Comparison of ENCODE assay signal across 8 cellular contexts in the genomic region with DNA sequence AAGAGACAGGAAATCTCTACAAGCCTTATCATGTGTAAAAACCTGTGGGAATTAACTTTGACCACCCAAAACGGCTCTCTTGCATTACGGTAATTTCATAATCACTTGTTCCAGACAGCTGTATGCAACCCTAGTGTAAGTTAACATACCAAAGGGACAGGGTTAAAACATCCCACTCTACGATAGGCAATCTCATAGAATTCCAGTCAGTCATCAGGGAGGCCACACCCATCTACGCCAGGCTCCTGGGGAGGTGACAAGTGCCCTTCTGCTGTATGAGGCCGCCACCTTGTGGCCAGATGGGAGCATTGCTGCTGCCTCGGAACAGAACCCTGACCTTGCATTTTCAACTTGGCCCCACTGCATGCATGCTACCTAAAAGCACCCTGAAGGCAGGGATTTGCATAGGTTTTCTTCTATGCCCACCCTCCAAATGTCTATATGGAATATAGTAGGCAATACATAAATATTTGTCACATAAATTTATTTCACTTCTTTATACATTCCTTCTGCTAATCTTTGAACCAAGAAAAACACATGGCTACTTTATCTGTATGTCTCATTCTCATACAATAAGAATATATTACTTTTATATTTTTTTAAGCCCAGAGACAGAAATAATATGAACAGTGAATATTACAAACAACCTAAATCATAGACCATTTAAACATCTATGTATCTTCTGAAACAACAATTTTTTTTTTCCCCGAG. TPM values are rescaled to one million over a fixed set of nuclear protein-coding genes. Genes with fewer than 3 reads are reported as not detected.
A peak's percentile ranks its signal among the peaks of the same experiment; 100 is the strongest.
DNase-seq lines count a peak whose midpoint lies in the region; ATAC-seq, FAIRE-seq and TF ChIP-seq lines count a peak whose summit lies in the region.

No MANE protein-coding gene starts in this region.

- in situ Hi-C loops in HAP-1 (cut with MboI; ENCODE audit: low sequenced_read_pairs) = no loop called here

- H3K9me3 ChIP-seq in HAP-1 (no peaks in the 10 kb centered on the region), upper lobe of right lung (no peaks in the 10 kb centered on the region)

- ATAC-seq in activated naive CD4-positive, alpha-beta T cell treated with anti-CD3 and anti-CD28 coated beads, Interleukin-2, amount 50 U/mL, for 72 hours = peak; percentile 96 to 98
- ATAC-seq in upper lobe of right lung = peak; percentile 100

- no peak overlapping the region for H3K27ac Mint-ChIP-seq in activated naive CD4-positive, alpha-beta T cell treated with anti-CD3 and anti-CD28 coated beads, Interleukin-2, amount 50 U/mL, for 72 hours

- no peaks in the 10 kb centered on the region for H3K36me3 ChIP-seq in HAP-1 (replicated peaks)
- H3K36me3 ChIP-seq in upper lobe of right lung = no peaks in the 10 kb centered on the region

- FAIRE-seq in D721Med (lab: Jason Lieb, UNC) = peak; percentile 56

- H3K4me1 ChIP-seq in HAP-1 (peaks cover 7% of the 10 kb centered on the region), upper lobe of right lung (peaks cover 11% of the 10 kb centered on the region)

- DNase-seq in D721Med (ENCODE audit: insufficient read length, low spot score) (peak; percentile 67), HAP-1 (ENCODE audit: low spot score in 2 of 2) (peak; percentile 95 to 97), NCI-H1417 (lab: John Stamatoyannopoulos, UW) (peak; percentile 84 to 95 (median 90)), SKM-1 (lab: John Stamatoyannopoulos, UW; ENCODE audit: unreplicated experiment) (peak; percentile 88), head of caudate nucleus (peak; percentile 79 to 96 (median 90)), posterior cingulate gyrus (peak; percentile 67 to 98 (median 89)), upper lobe of right lung (peak; percentile 94)
- DNase-seq in activated naive CD4-positive, alpha-beta T cell treated with anti-CD3 and anti-CD28 coated beads, Interleukin-2, amount 50 U/mL, for 72 hours (ENCODE audit: low spot score in 2 of 2) = peak; percentile 83 to 87

- H3K9me3 Mint-ChIP-seq in activated naive CD4-positive, alpha-beta T cell treated with anti-CD3 and anti-CD28 coated beads, Interleukin-2, amount 50 U/mL, for 72 hours = no peaks in the 10 kb centered on the region

- peak; percentile 98 for TF ChIP-seq CTCF in D721Med (IDR thresholded peaks at IDR 0.05; ENCODE audit: insufficient read depth, missing control alignments)
- peak; percentile 99 for TF ChIP-seq CTCF in upper lobe of right lung (IDR thresholded peaks at IDR 0.05)

- no peaks in the 10 kb centered on the region for H3K27me3 ChIP-seq in HAP-1 (ENCODE audit: low read depth)
- no peaks in the 10 kb centered on the region for H3K27me3 ChIP-seq in upper lobe of right lung

- H3K27ac ChIP-seq in upper lobe of right lung = peak overlapping the region; percentile 44

- H3K4me3 ChIP-seq in HAP-1 (no peak overlapping the region), upper lobe of right lung (no peak overlapping the region)

- no peaks in the 10 kb centered on the region for H3K36me3 Mint-ChIP-seq in activated naive CD4-positive, alpha-beta T cell treated with anti-CD3 and anti-CD28 coated beads, Interleukin-2, amount 50 U/mL, for 72 hours

- intact Hi-C loops in head of caudate nucleus (cut with DNase I) = no loop called here
- intact Hi-C loops in posterior cingulate gyrus (cut with DNase I) = no loop called here
- intact Hi-C loops in upper lobe of right lung (cut with DNase I) = no loop called here

RNA-seq across cellular contexts. Expression of a gene that starts 12.6 kb away (rescaled TPM):
- total RNA-seq in activated naive CD4-positive, alpha-beta T cell treated with anti-CD3 and anti-CD28 coated beads, Interleukin-2, amount 50 U/mL, for 72 hours = under 1 TPM; 0.57 to 0.78 TPM
- total RNA-seq in upper lobe of right lung = 0.41 TPM

RNA-seq across cellular contexts. Expression of a gene that starts 12.7 kb away (rescaled TPM):
- total RNA-seq in activated naive CD4-positive, alpha-beta T cell treated with anti-CD3 and anti-CD28 coated beads, Interleukin-2, amount 50 U/mL, for 72 hours = 10 to 100 TPM; 39.1 to 61.5 TPM
- total RNA-seq in upper lobe of right lung = 18.4 TPM
